ENCODE assay signal across 8 cellular contexts in the genomic region with DNA sequence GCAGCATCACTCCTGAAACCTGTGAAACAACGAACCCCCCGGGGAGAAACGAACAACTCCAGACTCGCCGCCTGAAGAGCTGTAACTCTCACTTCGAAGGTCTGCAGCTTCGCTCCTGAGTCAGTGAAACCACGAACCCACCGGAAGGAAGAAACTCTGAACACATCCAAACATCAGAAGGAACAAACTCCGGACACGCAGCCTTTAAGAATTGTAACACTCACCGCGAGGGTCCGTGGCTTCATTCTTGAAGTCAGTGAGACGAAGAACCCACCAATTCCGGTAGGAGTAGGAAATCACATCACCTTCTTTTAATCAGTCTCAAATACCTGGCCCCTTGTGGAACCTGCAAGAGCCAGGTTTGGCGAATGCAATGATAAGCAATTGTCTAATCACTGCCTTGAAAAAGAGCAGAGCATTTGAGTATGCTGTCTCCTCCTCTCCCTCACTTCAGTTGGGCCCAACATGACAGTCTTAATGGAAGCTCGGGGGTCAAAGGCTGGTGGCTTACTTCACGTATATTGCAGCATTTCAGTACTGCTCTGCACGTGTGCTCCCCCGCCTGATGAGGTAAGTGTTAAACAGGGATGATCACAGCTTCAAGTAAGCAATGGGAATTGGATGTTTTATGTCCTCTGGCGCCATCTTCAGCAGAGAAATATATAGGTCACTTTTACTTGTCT.
DNase-seq lines count a peak whose midpoint lies in the region; ATAC-seq lines count a peak whose summit lies in the region.

No MANE protein-coding gene starts in this region.

- H3K4me1 ChIP-seq in effector memory CD4-positive, alpha-beta T cell (ENCODE audit: control insufficient read depth, insufficient read depth, low read length, poor library complexity, severe bottlenecking): no peaks in the 10 kb centered on the region

- H3K36me3 ChIP-seq in effector memory CD4-positive, alpha-beta T cell (ENCODE audit: control insufficient read depth, insufficient read depth, low read length): no peaks in the 10 kb centered on the region

- H3K4me3 Mint-ChIP-seq in stimulated activated effector memory CD8-positive, alpha-beta T cell treated with anti-CD3 and anti-CD28 coated beads, Interleukin-12 subunit alpha, Interleukin-12 subunit beta, amount 100 ng/mL, for 72 hours: peak overlapping the region; percentile 71

- no peaks in the 10 kb centered on the region for H3K9me3 ChIP-seq in effector memory CD4-positive, alpha-beta T cell (ENCODE audit: control insufficient read depth, low read length)

- peak; percentile 86 for ATAC-seq in GM21381 (IDR thresholded peaks at IDR 0.05; ENCODE audit: unreplicated experiment)
- peak; percentile 95 for ATAC-seq in stimulated activated effector memory CD8-positive, alpha-beta T cell treated with anti-CD3 and anti-CD28 coated beads, Interleukin-12 subunit alpha, Interleukin-12 subunit beta, amount 100 ng/mL, for 72 hours

- peak; percentile 36 for DNase-seq in DMS153 (lab: John Stamatoyannopoulos, UW)
- DNase-seq in HK-2 (ENCODE audit: unreplicated experiment): peak; percentile 29
- peak; percentile 83 for DNase-seq in NCI-H748 (lab: John Stamatoyannopoulos, UW; ENCODE audit: unreplicated experiment)
- peak; percentile 22 to 60 for DNase-seq in activated CD4-positive, alpha-beta T cell treated with anti-CD3 and anti-CD28 coated beads, Interleukin-2, amount 50 U/mL, for 24 hours (ENCODE audit: low read depth in 1 of 2, low spot score in 1 of 2)
- DNase-seq in effector memory CD4-positive, alpha-beta T cell: peak; percentile 30 to 49 (median 46)
- peak; percentile 47 for DNase-seq in midbrain (lab: John Stamatoyannopoulos, UW)
- DNase-seq in stimulated activated effector memory CD8-positive, alpha-beta T cell treated with anti-CD3 and anti-CD28 coated beads, Interleukin-12 subunit alpha, Interleukin-12 subunit beta, amount 100 ng/mL, for 72 hours (ENCODE audit: low spot score in 2 of 2): peak; percentile 24 to 72

- H3K27me3 ChIP-seq in effector memory CD4-positive, alpha-beta T cell (replicated peaks; ENCODE audit: control insufficient read depth, insufficient read depth, low read length, poor library complexity, severe bottlenecking): no peaks in the 10 kb centered on the region

- H3K4me3 ChIP-seq in effector memory CD4-positive, alpha-beta T cell (ENCODE audit: insufficient read depth, low read depth, low read length, poor library complexity, severe bottlenecking): peak overlapping the region; percentile 16

- no peaks in the 10 kb centered on the region for H3K9me3 Mint-ChIP-seq in stimulated activated effector memory CD8-positive, alpha-beta T cell treated with anti-CD3 and anti-CD28 coated beads, Interleukin-12 subunit alpha, Interleukin-12 subunit beta, amount 100 ng/mL, for 72 hours

- H3K4me1 Mint-ChIP-seq in stimulated activated effector memory CD8-positive, alpha-beta T cell treated with anti-CD3 and anti-CD28 coated beads, Interleukin-12 subunit alpha, Interleukin-12 subunit beta, amount 100 ng/mL, for 72 hours: peaks cover 22% of the 10 kb centered on the region

- peaks cover 4% of the 10 kb centered on the region for H3K36me3 Mint-ChIP-seq in stimulated activated effector memory CD8-positive, alpha-beta T cell treated with anti-CD3 and anti-CD28 coated beads, Interleukin-12 subunit alpha, Interleukin-12 subunit beta, amount 100 ng/mL, for 72 hours

- H3K27ac ChIP-seq in effector memory CD4-positive, alpha-beta T cell (ENCODE audit: insufficient read depth, low read length, poor library complexity, severe bottlenecking): peak overlapping the region; percentile 48

- H3K27ac Mint-ChIP-seq in stimulated activated effector memory CD8-positive, alpha-beta T cell treated with anti-CD3 and anti-CD28 coated beads, Interleukin-12 subunit alpha, Interleukin-12 subunit beta, amount 100 ng/mL, for 72 hours: peak overlapping the region; percentile 67

Comparison
In these comparisons a context has a peak if more than half of its experiments do, and no peak if none do; other contexts are left out.
1. Peak in every context shown above with its lines: DNase-seq, ATAC-seq, H3K4me3 ChIP-seq and H3K27ac ChIP-seq.
2. DNase-seq: peak in every context shown above with its lines; median percentile 83 in NCI-H748; 48 in stimulated activated effector memory CD8-positive, alpha-beta T cell treated with anti-CD3 and anti-CD28 coated beads, Interleukin-12 subunit alpha, Interleukin-12 subunit beta, amount 100 ng/mL, for 72 hours; 47 in midbrain; 46 in effector memory CD4-positive, alpha-beta T cell; 41 in activated CD4-positive, alpha-beta T cell treated with anti-CD3 and anti-CD28 coated beads, Interleukin-2, amount 50 U/mL, for 24 hours; 36 in DMS153; 29 in HK-2.